1 cellular context compared by ENCODE assay signal in the genomic region with DNA sequence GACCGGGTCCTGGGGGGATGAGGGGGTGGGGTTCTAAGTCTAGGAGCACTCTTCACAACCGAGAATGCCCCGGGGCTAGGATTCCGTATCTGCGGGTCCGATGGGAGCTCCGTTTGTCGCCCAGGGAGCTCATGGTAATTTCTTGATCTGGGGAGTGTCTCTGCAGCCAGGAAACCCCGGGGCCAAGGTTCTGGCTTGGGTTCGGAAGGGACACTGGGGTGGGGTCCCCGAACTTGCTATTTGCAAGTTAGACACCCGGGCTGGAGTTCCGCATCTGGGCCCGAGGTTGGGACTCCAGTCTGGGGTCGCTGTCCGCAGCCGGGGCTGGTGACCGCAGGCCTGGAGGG.
TF ChIP-seq lines count a peak whose summit lies in the region.

No MANE protein-coding gene starts in this region.

TF ChIP-seq in HepG2, 621 proteins besides CTCF, POLR2A, EP300 and RAD21 (continues in another document):
- TF ChIP-seq ZC3H4 (CRISPR knock-in tag; IDR thresholded peaks at IDR 0.05; ENCODE audit: borderline replicate concordance) = 0 out of 2 replicates have a peak, but pooled peaks have one; percentile 63
- TF ChIP-seq MIER2 (CRISPR knock-in tag; IDR thresholded peaks at IDR 0.05) = peak; percentile 38; the same call in 1 of the 2 replicates
- TF ChIP-seq MAFG (CRISPR knock-in tag; IDR thresholded peaks at IDR 0.05) = 0 out of 2 replicates have a peak, but pooled peaks have one; percentile 38
- TF ChIP-seq FOXP1 (IDR thresholded peaks at IDR 0.05) = no peak
- no peak for TF ChIP-seq FOXP1 (CRISPR knock-in tag; IDR thresholded peaks at IDR 0.05)
- TF ChIP-seq, protein P1, sequence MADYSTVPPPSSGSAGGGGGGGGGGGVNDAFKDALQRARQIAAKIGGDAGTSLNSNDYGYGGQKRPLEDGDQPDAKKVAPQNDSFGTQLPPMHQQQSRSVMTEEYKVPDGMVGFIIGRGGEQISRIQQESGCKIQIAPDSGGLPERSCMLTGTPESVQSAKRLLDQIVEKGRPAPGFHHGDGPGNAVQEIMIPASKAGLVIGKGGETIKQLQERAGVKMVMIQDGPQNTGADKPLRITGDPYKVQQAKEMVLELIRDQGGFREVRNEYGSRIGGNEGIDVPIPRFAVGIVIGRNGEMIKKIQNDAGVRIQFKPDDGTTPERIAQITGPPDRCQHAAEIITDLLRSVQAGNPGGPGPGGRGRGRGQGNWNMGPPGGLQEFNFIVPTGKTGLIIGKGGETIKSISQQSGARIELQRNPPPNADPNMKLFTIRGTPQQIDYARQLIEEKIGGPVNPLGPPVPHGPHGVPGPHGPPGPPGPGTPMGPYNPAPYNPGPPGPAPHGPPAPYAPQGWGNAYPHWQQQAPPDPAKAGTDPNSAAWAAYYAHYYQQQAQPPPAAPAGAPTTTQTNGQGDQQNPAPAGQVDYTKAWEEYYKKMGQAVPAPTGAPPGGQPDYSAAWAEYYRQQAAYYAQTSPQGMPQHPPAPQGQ (CRISPR knock-in tag; IDR thresholded peaks at IDR 0.05; ENCODE audit: borderline replicate concordance) = 0 out of 2 replicates have a peak, but pooled peaks have one; percentile 26
- no peak for TF ChIP-seq SAFB2 (CRISPR knock-in tag; IDR thresholded peaks at IDR 0.05; ENCODE audit: borderline replicate concordance, low read depth)
- TF ChIP-seq, protein P2, sequence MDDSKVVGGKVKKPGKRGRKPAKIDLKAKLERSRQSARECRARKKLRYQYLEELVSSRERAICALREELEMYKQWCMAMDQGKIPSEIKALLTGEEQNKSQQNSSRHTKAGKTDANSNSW (CRISPR knock-in tag; IDR thresholded peaks at IDR 0.05; ENCODE audit: borderline replicate concordance) = 0 out of 2 replicates have a peak, but pooled peaks have one; percentile 61
- TF ChIP-seq, protein P3, sequence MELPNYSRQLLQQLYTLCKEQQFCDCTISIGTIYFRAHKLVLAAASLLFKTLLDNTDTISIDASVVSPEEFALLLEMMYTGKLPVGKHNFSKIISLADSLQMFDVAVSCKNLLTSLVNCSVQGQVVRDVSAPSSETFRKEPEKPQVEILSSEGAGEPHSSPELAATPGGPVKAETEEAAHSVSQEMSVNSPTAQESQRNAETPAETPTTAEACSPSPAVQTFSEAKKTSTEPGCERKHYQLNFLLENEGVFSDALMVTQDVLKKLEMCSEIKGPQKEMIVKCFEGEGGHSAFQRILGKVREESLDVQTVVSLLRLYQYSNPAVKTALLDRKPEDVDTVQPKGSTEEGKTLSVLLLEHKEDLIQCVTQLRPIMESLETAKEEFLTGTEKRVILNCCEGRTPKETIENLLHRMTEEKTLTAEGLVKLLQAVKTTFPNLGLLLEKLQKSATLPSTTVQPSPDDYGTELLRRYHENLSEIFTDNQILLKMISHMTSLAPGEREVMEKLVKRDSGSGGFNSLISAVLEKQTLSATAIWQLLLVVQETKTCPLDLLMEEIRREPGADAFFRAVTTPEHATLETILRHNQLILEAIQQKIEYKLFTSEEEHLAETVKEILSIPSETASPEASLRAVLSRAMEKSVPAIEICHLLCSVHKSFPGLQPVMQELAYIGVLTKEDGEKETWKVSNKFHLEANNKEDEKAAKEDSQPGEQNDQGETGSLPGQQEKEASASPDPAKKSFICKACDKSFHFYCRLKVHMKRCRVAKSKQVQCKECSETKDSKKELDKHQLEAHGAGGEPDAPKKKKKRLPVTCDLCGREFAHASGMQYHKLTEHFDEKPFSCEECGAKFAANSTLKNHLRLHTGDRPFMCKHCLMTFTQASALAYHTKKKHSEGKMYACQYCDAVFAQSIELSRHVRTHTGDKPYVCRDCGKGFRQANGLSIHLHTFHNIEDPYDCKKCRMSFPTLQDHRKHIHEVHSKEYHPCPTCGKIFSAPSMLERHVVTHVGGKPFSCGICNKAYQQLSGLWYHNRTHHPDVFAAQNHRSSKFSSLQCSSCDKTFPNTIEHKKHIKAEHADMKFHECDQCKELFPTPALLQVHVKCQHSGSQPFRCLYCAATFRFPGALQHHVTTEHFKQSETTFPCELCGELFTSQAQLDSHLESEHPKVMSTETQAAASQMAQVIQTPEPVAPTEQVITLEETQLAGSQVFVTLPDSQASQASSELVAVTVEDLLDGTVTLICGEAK (IDR thresholded peaks at IDR 0.05) = no peak
- TF ChIP-seq, protein P3 (CRISPR knock-in tag; IDR thresholded peaks at IDR 0.05) = 0 out of 2 replicates have a peak, but pooled peaks have one; percentile 6
- TF ChIP-seq, protein P4, sequence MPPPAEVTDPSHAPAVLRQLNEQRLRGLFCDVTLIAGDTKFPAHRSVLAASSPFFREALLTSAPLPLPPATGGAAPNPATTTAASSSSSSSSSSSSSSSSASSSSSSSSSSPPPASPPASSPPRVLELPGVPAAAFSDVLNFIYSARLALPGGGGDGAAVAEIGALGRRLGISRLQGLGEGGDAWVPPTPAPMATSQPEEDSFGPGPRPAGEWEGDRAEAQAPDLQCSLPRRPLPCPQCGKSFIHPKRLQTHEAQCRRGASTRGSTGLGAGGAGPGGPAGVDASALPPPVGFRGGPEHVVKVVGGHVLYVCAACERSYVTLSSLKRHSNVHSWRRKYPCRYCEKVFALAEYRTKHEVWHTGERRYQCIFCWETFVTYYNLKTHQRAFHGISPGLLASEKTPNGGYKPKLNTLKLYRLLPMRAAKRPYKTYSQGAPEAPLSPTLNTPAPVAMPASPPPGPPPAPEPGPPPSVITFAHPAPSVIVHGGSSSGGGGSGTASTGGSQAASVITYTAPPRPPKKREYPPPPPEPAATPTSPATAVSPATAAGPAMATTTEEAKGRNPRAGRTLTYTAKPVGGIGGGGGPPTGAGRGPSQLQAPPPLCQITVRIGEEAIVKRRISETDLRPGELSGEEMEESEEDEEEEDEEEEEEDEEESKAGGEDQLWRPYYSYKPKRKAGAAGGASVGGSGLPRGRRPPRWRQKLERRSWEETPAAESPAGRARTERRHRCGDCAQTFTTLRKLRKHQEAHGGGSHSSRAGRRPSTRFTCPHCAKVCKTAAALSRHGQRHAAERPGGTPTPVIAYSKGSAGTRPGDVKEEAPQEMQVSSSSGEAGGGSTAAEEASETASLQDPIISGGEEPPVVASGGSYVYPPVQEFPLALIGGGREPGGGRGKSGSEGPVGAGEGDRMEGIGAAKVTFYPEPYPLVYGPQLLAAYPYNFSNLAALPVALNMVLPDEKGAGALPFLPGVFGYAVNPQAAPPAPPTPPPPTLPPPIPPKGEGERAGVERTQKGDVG (CRISPR knock-in tag; IDR thresholded peaks at IDR 0.05; ENCODE audit: borderline replicate concordance) = no peak
- TF ChIP-seq TFDP1 (CRISPR knock-in tag; IDR thresholded peaks at IDR 0.05; ENCODE audit: borderline replicate concordance) = no peak
- TF ChIP-seq CBX2 (IDR thresholded peaks at IDR 0.05; ENCODE audit: low read depth, low read length) = no peak
- 0 out of 2 replicates have a peak, but pooled peaks have one; percentile 11 for TF ChIP-seq CBX2 (CRISPR knock-in tag; IDR thresholded peaks at IDR 0.05; ENCODE audit: low read depth)
- TF ChIP-seq, protein P5, sequence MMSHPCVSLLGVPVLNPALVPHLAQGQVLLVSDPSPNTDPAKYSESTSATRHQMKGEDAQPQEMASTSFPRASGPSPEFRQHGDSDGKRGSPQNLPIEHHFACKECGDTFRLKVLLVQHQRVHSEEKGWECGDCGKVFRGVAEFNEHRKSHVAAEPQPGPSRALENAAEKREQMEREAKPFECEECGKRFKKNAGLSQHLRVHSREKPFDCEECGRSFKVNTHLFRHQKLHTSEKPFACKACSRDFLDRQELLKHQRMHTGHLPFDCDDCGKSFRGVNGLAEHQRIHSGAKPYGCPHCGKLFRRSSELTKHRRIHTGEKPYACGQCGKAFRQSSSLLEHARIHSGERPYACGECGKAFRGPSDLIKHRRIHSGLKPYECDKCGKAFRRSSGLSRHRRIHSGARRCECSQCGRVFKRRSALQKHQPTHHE (CRISPR knock-in tag; IDR thresholded peaks at IDR 0.05; ENCODE audit: borderline replicate concordance) = 0 out of 2 replicates have a peak, but pooled peaks have one; percentile 9
- TF ChIP-seq, protein P6, sequence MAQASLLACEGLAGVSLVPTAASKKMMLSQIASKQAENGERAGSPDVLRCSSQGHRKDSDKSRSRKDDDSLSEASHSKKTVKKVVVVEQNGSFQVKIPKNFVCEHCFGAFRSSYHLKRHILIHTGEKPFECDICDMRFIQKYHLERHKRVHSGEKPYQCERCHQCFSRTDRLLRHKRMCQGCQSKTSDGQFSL (CRISPR knock-in tag; IDR thresholded peaks at IDR 0.05) = 0 out of 2 replicates have a peak, but pooled peaks have one; percentile 36
- TF ChIP-seq ZBTB10 (CRISPR knock-in tag; IDR thresholded peaks at IDR 0.05; ENCODE audit: borderline replicate concordance) = peak; percentile 28
- peak; percentile 86 for TF ChIP-seq NRL (CRISPR knock-in tag; IDR thresholded peaks at IDR 0.05; ENCODE audit: borderline replicate concordance)
- 0 out of 2 replicates have a peak, but pooled peaks have one; percentile 44 for TF ChIP-seq KDM4B (CRISPR knock-in tag; IDR thresholded peaks at IDR 0.05)
- TF ChIP-seq ZBTB26 (CRISPR knock-in tag; IDR thresholded peaks at IDR 0.05; ENCODE audit: borderline replicate concordance) = peak; percentile 65; the same call in 1 of the 2 replicates
- TF ChIP-seq YEATS2 (CRISPR knock-in tag; IDR thresholded peaks at IDR 0.05; ENCODE audit: borderline replicate concordance) = 0 out of 2 replicates have a peak, but pooled peaks have one; percentile 15
- TF ChIP-seq TEF (CRISPR knock-in tag; IDR thresholded peaks at IDR 0.05) = peak; percentile 18; the same call in 1 of the 2 replicates
- no peak for TF ChIP-seq SNAPC5 (CRISPR knock-in tag; IDR thresholded peaks at IDR 0.05; ENCODE audit: borderline replicate concordance)
- 0 out of 2 replicates have a peak, but pooled peaks have one; percentile 3 for TF ChIP-seq ZFP90 (CRISPR knock-in tag; IDR thresholded peaks at IDR 0.05; ENCODE audit: borderline replicate concordance)
- TF ChIP-seq BRD4 (CRISPR knock-in tag; IDR thresholded peaks at IDR 0.05) = peak; percentile 51; the same call in 1 of the 2 replicates
- peak; percentile 7; the same call in 1 of the 2 replicates for TF ChIP-seq SMAD3 (CRISPR knock-in tag; IDR thresholded peaks at IDR 0.05)
